In the genomic region with DNA sequence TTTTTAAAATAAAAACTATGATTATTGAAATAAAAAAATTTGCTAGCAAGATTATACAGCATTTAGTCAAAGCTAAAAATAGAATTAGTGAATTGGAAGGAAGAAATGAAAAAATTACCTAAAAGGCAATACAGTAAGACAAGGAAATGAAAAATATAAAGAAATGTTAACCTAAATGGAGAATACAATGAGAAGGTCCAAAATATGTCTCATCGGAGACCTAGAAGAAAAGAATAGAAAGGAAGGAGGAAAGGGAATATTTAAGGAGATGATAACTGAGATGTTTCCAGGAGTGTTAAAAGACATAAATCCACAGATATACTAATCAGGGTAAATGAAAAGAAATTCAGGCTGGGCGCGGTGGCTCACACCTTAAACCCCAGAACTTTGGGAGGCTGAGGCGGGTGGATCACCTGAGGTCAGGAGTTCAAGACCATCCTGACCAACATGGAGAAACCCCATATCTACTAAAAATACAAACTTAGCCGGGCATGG, we compare ENCODE assay signal across 26 cellular contexts.
"Had no signal": no experiment of that assay in that cellular context is flagged by ENCODE, and none has a peak within 500 bp of the region (broad histone marks: within the 10 kb centered on the region; RNA-seq: fewer than 3 reads in every experiment).

No MANE protein-coding gene starts in this region.

- DNase-seq: colonic mucosa; effector CD8-positive, alpha-beta T cell; endodermal cell; foreskin fibroblast; gastrocnemius medialis; head of caudate nucleus; left ventricle myocardium superior; lower lobe of right lung; natural killer cell; occipital lobe; ovary; posterior cingulate gyrus; psoas muscle; right cardiac atrium; sigmoid colon; spleen; stimulated activated CD4-positive, alpha-beta T cell treated with anti-CD3 and anti-CD28 coated beads, Interleukin-4, amount 100 ng/mL, for 4 hours; stimulated activated naive CD4-positive, alpha-beta T cell; substantia nigra; testis; tibial artery had no signal

- H3K4me1 Mint-ChIP-seq: endodermal cell had no signal

- H3K27ac Mint-ChIP-seq: dendritic cell treated with granulocyte-macrophage colony-stimulating factor and Interleukin-4, amounts not matched to agents 40 ng/mL and 50 ng/mL, for 4 days; endodermal cell; natural killer cell; type B pancreatic cell had no signal

- H3K4me3 Mint-ChIP-seq: dendritic cell treated with granulocyte-macrophage colony-stimulating factor and Interleukin-4, amounts not matched to agents 40 ng/mL and 50 ng/mL, for 4 days; endodermal cell; natural killer cell; type B pancreatic cell had no signal

- H3K27me3 ChIP-seq: colonic mucosa, gastrocnemius medialis, ovary, sigmoid colon, spleen, testis, tibial artery had no signal

- FAIRE-seq: keratinocyte had no signal

- H3K36me3 ChIP-seq: colonic mucosa, gastrocnemius medialis, lower lobe of right lung, ovary, sigmoid colon, tibial artery had no signal

- H3K9me3 ChIP-seq: colonic mucosa, gastrocnemius medialis, lower lobe of right lung, ovary, psoas muscle, sigmoid colon, testis, tibial artery had no signal

- ATAC-seq: esophagus mucosa, gastrocnemius medialis, left ventricle myocardium superior, lower lobe of right lung, natural killer cell, psoas muscle, right cardiac atrium had no signal

- H3K27ac ChIP-seq: colonic mucosa, epithelial cell of prostate, gastrocnemius medialis, lower lobe of right lung, ovary, psoas muscle, sigmoid colon, testis, tibial artery had no signal

- H3K4me3 ChIP-seq: colonic mucosa, gastrocnemius medialis, lower lobe of right lung, ovary, psoas muscle, sigmoid colon, spleen, testis, tibial artery had no signal

- H3K4me1 ChIP-seq: colonic mucosa, gastrocnemius medialis, psoas muscle had no signal

- H3K27me3 Mint-ChIP-seq: dendritic cell treated with granulocyte-macrophage colony-stimulating factor and Interleukin-4, amounts not matched to agents 40 ng/mL and 50 ng/mL, for 4 days had no signal

- H3K9me3 Mint-ChIP-seq: natural killer cell, type B pancreatic cell had no signal

- H3K36me3 Mint-ChIP-seq: natural killer cell had no signal
